Comparison of ENCODE assay signal across 9 cellular contexts in the genomic region with DNA sequence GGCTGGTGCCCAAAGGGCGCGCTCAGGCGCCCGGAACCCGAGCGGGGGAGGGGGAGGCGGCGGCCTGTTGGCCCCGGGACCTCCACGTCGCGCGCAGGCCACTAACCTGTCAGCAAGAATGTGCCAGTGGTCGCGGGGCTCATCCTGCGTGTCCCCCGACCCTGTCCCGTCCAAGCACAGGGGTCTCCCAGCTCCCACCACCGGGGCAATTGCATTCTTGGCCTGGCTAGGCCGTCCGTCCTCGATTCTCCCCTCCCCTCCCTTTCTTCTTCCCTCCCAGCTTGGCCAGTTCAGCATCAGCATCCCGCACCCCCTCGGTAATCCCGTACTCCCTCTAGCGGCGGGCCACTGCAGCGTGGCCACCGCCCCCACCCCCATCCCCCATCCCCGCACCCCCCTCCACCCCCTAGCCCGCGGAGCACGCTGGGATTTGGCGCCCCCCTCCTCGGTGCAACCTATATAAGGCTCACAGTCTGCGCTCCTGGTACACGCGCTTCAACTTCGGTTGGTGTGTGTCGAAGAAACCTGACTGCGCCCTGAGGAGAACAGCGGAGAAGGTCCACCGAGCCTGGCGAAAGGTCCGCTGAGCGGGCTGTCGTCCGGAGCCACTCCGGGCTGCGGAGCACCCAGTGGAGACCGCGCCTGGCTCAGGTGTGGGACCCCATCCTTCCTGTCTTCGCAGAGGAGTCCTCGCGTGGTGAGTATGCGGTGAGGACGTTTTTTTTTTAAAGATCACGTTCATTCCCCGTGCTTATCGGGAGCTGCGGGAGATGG.
DNase-seq lines count a peak whose midpoint lies in the region; ATAC-seq and TF ChIP-seq lines count a peak whose summit lies in the region.
"Had no signal": no experiment of that assay in that cellular context is flagged by ENCODE, and none has a peak within 500 bp of the region (broad histone marks: within the 10 kb centered on the region; RNA-seq: fewer than 3 reads in every experiment).

A gene with protein sequence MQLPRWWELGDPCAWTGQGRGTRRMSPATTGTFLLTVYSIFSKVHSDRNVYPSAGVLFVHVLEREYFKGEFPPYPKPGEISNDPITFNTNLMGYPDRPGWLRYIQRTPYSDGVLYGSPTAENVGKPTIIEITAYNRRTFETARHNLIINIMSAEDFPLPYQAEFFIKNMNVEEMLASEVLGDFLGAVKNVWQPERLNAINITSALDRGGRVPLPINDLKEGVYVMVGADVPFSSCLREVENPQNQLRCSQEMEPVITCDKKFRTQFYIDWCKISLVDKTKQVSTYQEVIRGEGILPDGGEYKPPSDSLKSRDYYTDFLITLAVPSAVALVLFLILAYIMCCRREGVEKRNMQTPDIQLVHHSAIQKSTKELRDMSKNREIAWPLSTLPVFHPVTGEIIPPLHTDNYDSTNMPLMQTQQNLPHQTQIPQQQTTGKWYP (minus strand): TSS at position 250 of the 774 bp plus-strand sequence. CDS start 35 bp downstream, at position 215.

- H3K4me3 ChIP-seq in WERI-Rb-1 (ENCODE audit: low read depth, low read length) (peak within 1 kb of the TSS; percentile 78), coronary artery (peak within 1 kb of the TSS; percentile 89)

- TF ChIP-seq CTCF in WERI-Rb-1 (IDR thresholded peaks at IDR 0.05; ENCODE audit: low read depth, low read length), result peak; percentile 65
- TF ChIP-seq CTCF in coronary artery (IDR thresholded peaks at IDR 0.05), result peak; percentile 71

- no peaks in the 10 kb centered on the region for H3K9me3 ChIP-seq in WERI-Rb-1 (ENCODE audit: severe bottlenecking)

- DNase-seq in Ammon's horn (ENCODE audit: low spot score) (peak; percentile 88), GM19238 (ENCODE audit: insufficient read length, low spot score) (peak; percentile 11), NCI-H187 treated with DMSO at 0.1 percent for 48 hours (lab: John Stamatoyannopoulos, UW) (peak; percentile 69), WERI-Rb-1 (peak; percentile 91), coronary artery (ENCODE audit: low spot score) (peak; percentile 78), kidney tubule cell (ENCODE audit: low spot score) (peak; percentile 79)
- DNase-seq in stimulated activated CD4-positive, alpha-beta T cell treated with anti-CD3 and anti-CD28 coated beads, Interleukin-12 subunit alpha, Interleukin-12 subunit beta, amount 100 ng/mL, for 4 hours, result peak; percentile 48

- H3K27ac ChIP-seq in WERI-Rb-1 (peak within 1 kb of the TSS; percentile 95), coronary artery (peak within 1 kb of the TSS; percentile 86 to 88)
- H3K27ac ChIP-seq: HL-60 had no signal

- no peaks in the 10 kb centered on the region for H3K27me3 ChIP-seq in WERI-Rb-1 (ENCODE audit: insufficient read depth, low read depth, severe bottlenecking)

- H3K36me3 ChIP-seq in WERI-Rb-1, result peaks cover 11% of the 10 kb centered on the region

- no peak for ATAC-seq in GM19351 (IDR thresholded peaks at IDR 0.05; ENCODE audit: unreplicated experiment)

Comparison
In these comparisons a context has a peak if more than half of its experiments do, and no peak if none do; other contexts are left out.
1. DNase-seq: peak in every context shown above with its lines; median percentile 91 in WERI-Rb-1; 88 in Ammon's horn; 79 in kidney tubule cell; 78 in coronary artery; 69 in NCI-H187 treated with DMSO at 0.1 percent for 48 hours; 48 in stimulated activated CD4-positive, alpha-beta T cell treated with anti-CD3 and anti-CD28 coated beads, Interleukin-12 subunit alpha, Interleukin-12 subunit beta, amount 100 ng/mL, for 4 hours; 11 in GM19238.